ENCODE assay signal across 1 cellular context in genomic region chr19:17687141-17687856, GRCh38.
TF ChIP-seq lines count a peak whose summit lies in the region.

No MANE protein-coding gene starts in this region.

TF ChIP-seq in IMR-90, 13 proteins besides CTCF, POLR2A, EP300 and RAD21 (continued from another document):
- no peak for TF ChIP-seq NFE2L2 (IDR thresholded peaks at IDR 0.05; ENCODE audit: low read depth, low read length)
- no peak for TF ChIP-seq CEBPB (IDR thresholded peaks at IDR 0.05; ENCODE audit: low read depth, low read length)
- TF ChIP-seq SMC3 (IDR thresholded peaks at IDR 0.05; ENCODE audit: low read depth, low read length) = no peak
- TF ChIP-seq RFX5 (IDR thresholded peaks at IDR 0.05; ENCODE audit: low read depth, low read length) = no peak
- TF ChIP-seq BHLHE40 (IDR thresholded peaks at IDR 0.05; ENCODE audit: low read depth, low read length) = no peak
- TF ChIP-seq USF2 (IDR thresholded peaks at IDR 0.05; ENCODE audit: low read depth, low read length) = no peak
- TF ChIP-seq MXI1 (IDR thresholded peaks at IDR 0.05; ENCODE audit: borderline replicate concordance, low read depth, low read length) = no peak
- TF ChIP-seq MAFK (IDR thresholded peaks at IDR 0.05; ENCODE audit: low read depth, low read length) = no peak
- no peak for TF ChIP-seq MAZ (IDR thresholded peaks at IDR 0.05; ENCODE audit: borderline replicate concordance, low read depth, low read length)
- no peak for TF ChIP-seq ELK1 (IDR thresholded peaks at IDR 0.05; ENCODE audit: borderline replicate concordance, low read depth, low read length)
- no peak for TF ChIP-seq CHD1 (IDR thresholded peaks at IDR 0.05; ENCODE audit: low read depth, low read length)
